Comparison of ENCODE assay signal across 8 cellular contexts in genomic region chr7:130943336-130943901, GRCh38.
DNase-seq lines count a peak whose midpoint lies in the region; ATAC-seq, FAIRE-seq and TF ChIP-seq lines count a peak whose summit lies in the region.

No MANE protein-coding gene starts in this region.

- no peaks in the 10 kb centered on the region for H3K27me3 Mint-ChIP-seq in memory B cell

- DNase-seq in ELR (ENCODE audit: low read depth) (peak; percentile 89), NCI-H2227 (lab: John Stamatoyannopoulos, UW; ENCODE audit: unreplicated experiment) (peak; percentile 56), bronchial epithelial cell (ENCODE audit: low read depth) (peak; percentile 86), memory B cell (ENCODE audit: low spot score in 2 of 2) (peak in 1 of 2 donors; percentile 43), smooth muscle cell (lab: John Stamatoyannopoulos, UW; ENCODE audit: unreplicated experiment) (no peak), NCI-H510A (lab: John Stamatoyannopoulos, UW) (no peak), GM10248 (ENCODE audit: extremely low spot score) (no peak)

- H3K27ac Mint-ChIP-seq in memory B cell, result peak overlapping the region; percentile 99

- no peaks in the 10 kb centered on the region for H3K9me3 ChIP-seq in smooth muscle cell (replicated peaks; ENCODE audit: low read depth)

- H2AFZ ChIP-seq in smooth muscle cell (ENCODE audit: low read depth), result no peak overlapping the region

- no peaks in the 10 kb centered on the region for H3K27me3 ChIP-seq in bronchial epithelial cell (ENCODE audit: control insufficient read depth, insufficient read depth, low read length)
- H3K27me3 ChIP-seq in smooth muscle cell (ENCODE audit: low read depth), result no peaks in the 10 kb centered on the region

- peak overlapping the region; percentile 37 for H3K4me3 ChIP-seq in bronchial epithelial cell (ENCODE audit: low read depth, low read length)
- no peak overlapping the region for H3K4me3 ChIP-seq in smooth muscle cell

- POLR2A ChIA-PET in GM10248 (lab: Yijun Ruan, JAX), result interaction anchor here (0.6 to 2.0 kb wide), 3 partner anchors 13 to 17 kb away, joined by 4 to 12 read pairs (median 4); no protein-coding TSS in a partner anchor

- peaks cover 22% of the 10 kb centered on the region for H3K36me3 Mint-ChIP-seq in memory B cell

- H3K36me3 ChIP-seq in bronchial epithelial cell (ENCODE audit: control insufficient read depth, insufficient read depth, low read length), result no peaks in the 10 kb centered on the region
- no peaks in the 10 kb centered on the region for H3K36me3 ChIP-seq in smooth muscle cell (ENCODE audit: low read depth)

- no peak for FAIRE-seq in bronchial epithelial cell (lab: Jason Lieb, UNC)

- peaks cover 63% of the 10 kb centered on the region for H3K4me1 Mint-ChIP-seq in memory B cell

- ATAC-seq in memory B cell (ENCODE audit: low read depth) (peak; percentile 67), GM18909 (IDR thresholded peaks at IDR 0.05; ENCODE audit: poor library complexity, unreplicated experiment) (no peak)

- WGBS in smooth muscle cell (ENCODE audit: low lambda C conversion rate), result 75% methylated on average over 9 of the region's 9 CpGs

- H3K79me2 ChIP-seq in smooth muscle cell (ENCODE audit: low read depth), result peaks cover 51% of the 10 kb centered on the region

- no peak for TF ChIP-seq CTCF in bronchial epithelial cell (IDR thresholded peaks at IDR 0.05; ENCODE audit: insufficient read depth, low read length, severe bottlenecking)
- TF ChIP-seq CTCF in smooth muscle cell (IDR thresholded peaks at IDR 0.05; ENCODE audit: borderline replicate concordance, insufficient read depth, poor library complexity, severe bottlenecking), result no peak
- no peak for TF ChIP-seq CTCF in GM10248 (IDR thresholded peaks at IDR 0.05; ENCODE audit: control extremely low read depth, extremely low read depth, low read depth, missing control alignments)

- H3K4me1 ChIP-seq in smooth muscle cell (ENCODE audit: low read depth), result peaks cover 9% of the 10 kb centered on the region

- H3K4me3 Mint-ChIP-seq in memory B cell, result peak overlapping the region; percentile 81

- no peak overlapping the region for H3K4me2 ChIP-seq in smooth muscle cell

- H3F3A ChIP-seq in smooth muscle cell (ENCODE audit: low read depth), result no peaks in the 10 kb centered on the region

- H4K20me1 ChIP-seq in smooth muscle cell (ENCODE audit: low read depth), result peaks cover 34% of the 10 kb centered on the region

- no peak overlapping the region for H3K9ac ChIP-seq in smooth muscle cell (ENCODE audit: low read depth)

- CTCF ChIA-PET in GM10248 (lab: Yijun Ruan, JAX), result interaction anchor here (0.7 to 8.7 kb wide), 3 partner anchors 15 to 47 kb away, joined by 3 to 97 read pairs (median 32); no protein-coding TSS in a partner anchor

- peaks cover 1% of the 10 kb centered on the region for H3K9me3 Mint-ChIP-seq in memory B cell

- H3K27ac ChIP-seq in smooth muscle cell (ENCODE audit: low read depth), result no peak overlapping the region

Comparison
In these comparisons a context has a peak if more than half of its experiments do, and no peak if none do; other contexts are left out.
1. DNase-seq: peak in ELR (single experiment), NCI-H2227 (single experiment) and bronchial epithelial cell (single experiment); none in smooth muscle cell (single experiment), NCI-H510A (single experiment) and GM10248 (single experiment).